ENCODE assay signal across 9 cellular contexts in genomic region chr2:53490659-53491058, GRCh38.
DNase-seq lines count a peak whose midpoint lies in the region; ATAC-seq and TF ChIP-seq lines count a peak whose summit lies in the region.
"Had no signal": no experiment of that assay in that cellular context is flagged by ENCODE, and none has a peak within 500 bp of the region (broad histone marks: within the 10 kb centered on the region; RNA-seq: fewer than 3 reads in every experiment).

No MANE protein-coding gene starts in this region.

- DNase-seq in HCEC 1CT (peak; percentile 53), SJSA1 (ENCODE audit: low read depth in 1 of 2, low spot score in 2 of 2) (peak; percentile 26 to 48), heart left ventricle (peak in 4 of 5 donors; percentile 26 to 52 (median 44)), sciatic nerve (ENCODE audit: low spot score) (peak; percentile 61), NOMO-1 treated with DMSO at 0.1 percent for 48 hours (lab: John Stamatoyannopoulos, UW; ENCODE audit: unreplicated experiment) (no peak)
- DNase-seq: activated gamma-delta T cell treated with Interleukin-2 at 50 U/mL for 16 hours had no signal

- H3K9me3 ChIP-seq in SJSA1 (replicated peaks) (no peaks in the 10 kb centered on the region), heart left ventricle (no peaks in the 10 kb centered on the region)

- H3K27me3 ChIP-seq in SJSA1 (replicated peaks) (no peaks in the 10 kb centered on the region), heart left ventricle (no peaks in the 10 kb centered on the region)

- no peak for TF ChIP-seq CTCF in heart left ventricle (IDR thresholded peaks at IDR 0.05)

- H3K36me3 ChIP-seq in SJSA1 (no peaks in the 10 kb centered on the region), heart left ventricle (no peaks in the 10 kb centered on the region)

- peaks cover 22% of the 10 kb centered on the region for H3K4me1 ChIP-seq in SJSA1 (replicated peaks)
- peaks cover 0 to 21% (median 0%) of the 10 kb centered on the region in 12 donors for H3K4me1 ChIP-seq in heart left ventricle

- intact Hi-C loops in heart left ventricle (cut with DNase I) (no loop called here), sciatic nerve (cut with DNase I) (no loop called here)

- H3K4me3 ChIP-seq in SJSA1 (no peak overlapping the region), heart left ventricle (no peak overlapping the region)

- TF ChIP-seq POLR2A in heart left ventricle (IDR thresholded peaks at IDR 0.05), result no peak

- WGBS in heart left ventricle, 4 donors, result 58 to 66% (median 64%) methylated on average over 5 of the region's 5 CpGs

- peak; percentile 44 to 84 (median 76) for ATAC-seq in heart left ventricle
- peak; percentile 95 for ATAC-seq in sciatic nerve
- no peak for ATAC-seq in GM19397 (IDR thresholded peaks at IDR 0.05; ENCODE audit: unreplicated experiment)
- ATAC-seq in GM21717 (IDR thresholded peaks at IDR 0.05; ENCODE audit: unreplicated experiment), result no peak
- no peak for ATAC-seq in HG02798 (IDR thresholded peaks at IDR 0.05; ENCODE audit: poor library complexity, unreplicated experiment)

- H3K27ac ChIP-seq in SJSA1 (no peak overlapping the region), heart left ventricle (no peak overlapping the region)

Comparison
In these comparisons a context has a peak if more than half of its experiments do, and no peak if none do; other contexts are left out.
1. ATAC-seq: peak in heart left ventricle (4 of 4) and sciatic nerve (single experiment); none in GM19397 (single experiment), GM21717 (single experiment) and HG02798 (single experiment).